Comparison of ENCODE assay signal across 22 cellular contexts in the genomic region with DNA sequence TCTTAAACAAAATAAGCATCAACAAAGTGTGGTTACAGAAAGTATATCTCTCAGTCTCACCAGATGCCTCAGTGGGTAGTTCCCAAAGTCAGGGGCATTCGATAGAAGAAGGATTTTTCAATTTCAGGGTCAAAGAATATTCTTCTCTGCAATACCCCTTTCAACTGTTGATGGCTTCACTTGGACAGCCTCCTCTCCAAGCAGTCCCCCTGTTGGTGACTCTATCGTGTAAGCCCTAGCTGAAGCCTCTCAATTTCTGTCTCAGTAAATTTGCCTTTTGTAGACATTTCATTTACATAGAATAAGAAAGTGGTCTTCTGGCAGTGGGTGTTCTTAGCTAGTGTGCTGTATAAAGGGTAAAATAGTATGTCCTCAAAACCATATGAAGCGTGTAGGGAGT. TPM values are rescaled to one million over a fixed set of nuclear protein-coding genes. Genes with fewer than 3 reads are reported as not detected.
"Had no signal": no experiment of that assay in that cellular context is flagged by ENCODE, and none has a peak within 500 bp of the region (broad histone marks: within the 10 kb centered on the region; RNA-seq: fewer than 3 reads in every experiment).

No MANE protein-coding gene starts in this region.

- H3K4me3 Mint-ChIP-seq: activated CD4-positive, alpha-beta memory T cell treated with anti-CD3 and anti-CD28 coated beads for 36 hours; activated naive CD4-positive, alpha-beta T cell treated with anti-CD3 and anti-CD28 coated beads, Interleukin-2, amount 50 U/mL, for 24 hours; activated T-cell treated with anti-CD3 and anti-CD28 coated beads, Interleukin-2, amount 50 U/mL, for 24 hours; central memory CD8-positive, alpha-beta T cell; immature natural killer cell; neural progenitor cell; stimulated activated memory B cell treated with anti-CD40 and anti-IgM and Interleukin-4, amounts not matched to agents 10 μg/mL and 1 μg/mL and 100 μg/mL, for 72 hours had no signal

- H3K4me1 ChIP-seq: lower lobe of right lung, neural progenitor cell, vagina had no signal

- H3K27ac ChIP-seq: adrenal gland, lower lobe of right lung, neural progenitor cell, ovary, vagina had no signal

- H3K4me3 ChIP-seq: adrenal gland, lower lobe of right lung, neural progenitor cell, ovary, vagina had no signal

- H3K27ac Mint-ChIP-seq: activated CD4-positive, alpha-beta memory T cell treated with anti-CD3 and anti-CD28 coated beads for 36 hours; activated naive CD4-positive, alpha-beta T cell treated with anti-CD3 and anti-CD28 coated beads, Interleukin-2, amount 50 U/mL, for 24 hours; activated T-cell treated with anti-CD3 and anti-CD28 coated beads, Interleukin-2, amount 50 U/mL, for 24 hours; neural progenitor cell; stimulated activated memory B cell treated with anti-CD40 and anti-IgM and Interleukin-4, amounts not matched to agents 10 μg/mL and 1 μg/mL and 100 μg/mL, for 72 hours had no signal

- H3K9ac ChIP-seq: neural progenitor cell had no signal

- H3K27me3 ChIP-seq: adrenal gland, neural progenitor cell, ovary, vagina had no signal

- H3K36me3 Mint-ChIP-seq: activated CD4-positive, alpha-beta memory T cell treated with anti-CD3 and anti-CD28 coated beads for 36 hours; activated naive CD4-positive, alpha-beta T cell treated with anti-CD3 and anti-CD28 coated beads, Interleukin-2, amount 50 U/mL, for 24 hours; stimulated activated memory B cell treated with anti-CD40 and anti-IgM and Interleukin-4, amounts not matched to agents 10 μg/mL and 1 μg/mL and 100 μg/mL, for 72 hours had no signal

- H3K4me2 ChIP-seq: neural progenitor cell had no signal

- ATAC-seq: sciatic nerve; stimulated activated memory B cell treated with anti-CD40 and anti-IgM and Interleukin-4, amounts not matched to agents 10 μg/mL and 1 μg/mL and 100 μg/mL, for 72 hours had no signal

- H3K9me3 ChIP-seq: adrenal gland, lower lobe of right lung, ovary, vagina had no signal

- H3K9me3 Mint-ChIP-seq: activated CD4-positive, alpha-beta memory T cell treated with anti-CD3 and anti-CD28 coated beads for 36 hours; activated naive CD4-positive, alpha-beta T cell treated with anti-CD3 and anti-CD28 coated beads, Interleukin-2, amount 50 U/mL, for 24 hours; central memory CD8-positive, alpha-beta T cell; immature natural killer cell; stimulated activated memory B cell treated with anti-CD40 and anti-IgM and Interleukin-4, amounts not matched to agents 10 μg/mL and 1 μg/mL and 100 μg/mL, for 72 hours had no signal

- DNase-seq: activated CD4-positive, alpha-beta memory T cell treated with anti-CD3 and anti-CD28 coated beads for 36 hours; activated effector memory CD4-positive, alpha-beta T cell treated with Interleukin-2 at 50 U/mL for 16 hours; activated T-cell treated with anti-CD3 and anti-CD28 coated beads, Interleukin-2, amount 50 U/mL, for 24 hours; cortex of kidney; effector CD8-positive, alpha-beta T cell; head of caudate nucleus; immature natural killer cell; left cardiac atrium; lower lobe of right lung; midbrain; ovary; T-helper 1 cell had no signal

- H3K4me1 Mint-ChIP-seq: activated naive CD4-positive, alpha-beta T cell treated with anti-CD3 and anti-CD28 coated beads, Interleukin-2, amount 50 U/mL, for 24 hours; central memory CD8-positive, alpha-beta T cell; immature natural killer cell; neural progenitor cell; stimulated activated memory B cell treated with anti-CD40 and anti-IgM and Interleukin-4, amounts not matched to agents 10 μg/mL and 1 μg/mL and 100 μg/mL, for 72 hours had no signal

- H3K36me3 ChIP-seq: adrenal gland, lower lobe of right lung, neural progenitor cell, ovary, vagina had no signal

- H3K27me3 Mint-ChIP-seq: activated CD4-positive, alpha-beta memory T cell treated with anti-CD3 and anti-CD28 coated beads for 36 hours; activated naive CD4-positive, alpha-beta T cell treated with anti-CD3 and anti-CD28 coated beads, Interleukin-2, amount 50 U/mL, for 24 hours; activated T-cell treated with anti-CD3 and anti-CD28 coated beads, Interleukin-2, amount 50 U/mL, for 24 hours; central memory CD8-positive, alpha-beta T cell; stimulated activated memory B cell treated with anti-CD40 and anti-IgM and Interleukin-4, amounts not matched to agents 10 μg/mL and 1 μg/mL and 100 μg/mL, for 72 hours had no signal

- H2AFZ ChIP-seq: neural progenitor cell had no signal

RNA-seq across cellular contexts. Expression of a gene that starts 11.3 kb away (rescaled TPM):
- total RNA-seq: activated CD4-positive, alpha-beta memory T cell treated with anti-CD3 and anti-CD28 coated beads for 36 hours; adrenal gland; frontal cortex; left cardiac atrium; lower lobe of right lung; myocyte; ovary; pulmonary artery endothelial cell; sciatic nerve; vagina had no signal
- polyA plus RNA-seq: adrenal gland, immature natural killer cell, ovary had no signal
